In the genomic region with DNA sequence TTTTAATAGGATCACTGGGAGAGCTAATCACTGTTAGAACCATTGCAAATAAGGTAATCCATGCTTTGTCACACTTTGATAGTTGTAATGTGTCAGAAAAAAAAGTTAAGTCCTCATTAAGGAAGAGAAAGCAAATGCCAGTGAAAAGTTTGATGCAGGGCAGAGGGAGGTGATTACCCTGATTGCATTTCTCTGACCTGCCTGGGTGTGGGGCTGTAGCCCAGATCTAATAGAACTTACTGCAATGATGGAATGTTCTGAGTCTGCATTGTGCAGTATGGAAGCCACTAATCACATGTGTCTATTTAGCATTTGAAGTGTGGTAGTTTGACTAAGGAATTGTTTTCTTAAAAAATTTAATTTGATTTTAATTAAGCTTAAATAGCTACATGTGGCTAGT, we compare ENCODE assay signal across 9 cellular contexts.
A peak's percentile ranks its signal among the peaks of the same experiment; 100 is the strongest.
DNase-seq lines count a peak whose midpoint lies in the region; ATAC-seq and TF ChIP-seq lines count a peak whose summit lies in the region.
"Had no signal": no experiment of that assay in that cellular context is flagged by ENCODE, and none has a peak within 500 bp of the region (broad histone marks: within the 10 kb centered on the region; RNA-seq: fewer than 3 reads in every experiment).

No MANE protein-coding gene starts in this region.

- H3K4me2 ChIP-seq in KMS-11: no peak overlapping the region

- H3K27ac ChIP-seq in KMS-11 (no peak overlapping the region), colonic mucosa (no peak overlapping the region), suprapubic skin (no peak overlapping the region)
- H3K27ac ChIP-seq: SJSA1 had no signal

- H3K4me1 ChIP-seq in KMS-11 (ENCODE audit: low read depth, poor library complexity, severe bottlenecking) (no peaks in the 10 kb centered on the region), colonic mucosa (no peaks in the 10 kb centered on the region), suprapubic skin (no peaks in the 10 kb centered on the region)
- H3K4me1 ChIP-seq: SJSA1 had no signal

- peak; percentile 84 for ATAC-seq in GM18868 (IDR thresholded peaks at IDR 0.05; ENCODE audit: unreplicated experiment)

- H4K20me1 ChIP-seq in KMS-11 (ENCODE audit: insufficient read depth): no peaks in the 10 kb centered on the region

- H2AFZ ChIP-seq in KMS-11 (ENCODE audit: low read depth): no peak overlapping the region

- intact Hi-C loops in colonic mucosa (cut with DNase I): loop anchor here (5.0 kb wide), 1 partner anchor 138 kb away; no protein-coding TSS in a partner anchor

- H3K4me3 ChIP-seq in AG10803 (ENCODE audit: low read length) (no peak overlapping the region), KMS-11 (IDR thresholded peaks at IDR 0.05; ENCODE audit: insufficient read depth, low read depth, low read length) (no peak overlapping the region), colonic mucosa (no peak overlapping the region), suprapubic skin (no peak overlapping the region)
- H3K4me3 ChIP-seq: SJSA1 had no signal

- no peaks in the 10 kb centered on the region for H3K27me3 ChIP-seq in KMS-11 (ENCODE audit: insufficient read depth, low read depth)
- no peaks in the 10 kb centered on the region for H3K27me3 ChIP-seq in colonic mucosa
- H3K27me3 ChIP-seq in suprapubic skin: no peaks in the 10 kb centered on the region

- no peaks in the 10 kb centered on the region for H3K9me3 ChIP-seq in colonic mucosa
- no peaks in the 10 kb centered on the region for H3K9me3 ChIP-seq in suprapubic skin
- H3K9me3 ChIP-seq: SJSA1 had no signal

- H3K9ac ChIP-seq in KMS-11: no peak overlapping the region
- no peak overlapping the region for H3K9ac ChIP-seq in colonic mucosa (ENCODE audit: low read depth in 2 of 2, low read length in 2 of 2)

- DNase-seq in AG10803 (ENCODE audit: low read depth) (no peak), colonic mucosa (no peak), HK-2 (ENCODE audit: unreplicated experiment) (no peak), SK-N-DZ (ENCODE audit: low spot score) (no peak), suprapubic skin (ENCODE audit: low spot score in 2 of 2) (no peak)
- no peak for DNase-seq in activated effector memory CD4-positive, alpha-beta T cell treated with anti-CD3 and anti-CD28 coated beads, Interleukin-2, amount 50 U/mL, for 16 hours

- H3K36me3 ChIP-seq in KMS-11 (ENCODE audit: insufficient read depth): no peaks in the 10 kb centered on the region
- H3K36me3 ChIP-seq in colonic mucosa: no peaks in the 10 kb centered on the region
- H3K36me3 ChIP-seq in suprapubic skin: no peaks in the 10 kb centered on the region
- H3K36me3 ChIP-seq: SJSA1 had no signal

- H3K79me2 ChIP-seq in KMS-11 (ENCODE audit: insufficient read depth, low read depth): no peaks in the 10 kb centered on the region

- TF ChIP-seq EP300 in suprapubic skin (IDR thresholded peaks at IDR 0.05): no peak

- no peak for TF ChIP-seq POLR2A in suprapubic skin (IDR thresholded peaks at IDR 0.05)

- TF ChIP-seq CTCF in AG10803 (conservative IDR thresholded peaks at IDR 0.05; ENCODE audit: low read length) (peak; percentile 26), KMS-11 (conservative IDR thresholded peaks at IDR 0.05; ENCODE audit: low read depth, low read length) (peak; percentile 33), colonic mucosa (IDR thresholded peaks at IDR 0.05) (peak; percentile 34), suprapubic skin (IDR thresholded peaks at IDR 0.05) (peak in 1 of 2 donors; percentile 9)
